In the genomic region with DNA sequence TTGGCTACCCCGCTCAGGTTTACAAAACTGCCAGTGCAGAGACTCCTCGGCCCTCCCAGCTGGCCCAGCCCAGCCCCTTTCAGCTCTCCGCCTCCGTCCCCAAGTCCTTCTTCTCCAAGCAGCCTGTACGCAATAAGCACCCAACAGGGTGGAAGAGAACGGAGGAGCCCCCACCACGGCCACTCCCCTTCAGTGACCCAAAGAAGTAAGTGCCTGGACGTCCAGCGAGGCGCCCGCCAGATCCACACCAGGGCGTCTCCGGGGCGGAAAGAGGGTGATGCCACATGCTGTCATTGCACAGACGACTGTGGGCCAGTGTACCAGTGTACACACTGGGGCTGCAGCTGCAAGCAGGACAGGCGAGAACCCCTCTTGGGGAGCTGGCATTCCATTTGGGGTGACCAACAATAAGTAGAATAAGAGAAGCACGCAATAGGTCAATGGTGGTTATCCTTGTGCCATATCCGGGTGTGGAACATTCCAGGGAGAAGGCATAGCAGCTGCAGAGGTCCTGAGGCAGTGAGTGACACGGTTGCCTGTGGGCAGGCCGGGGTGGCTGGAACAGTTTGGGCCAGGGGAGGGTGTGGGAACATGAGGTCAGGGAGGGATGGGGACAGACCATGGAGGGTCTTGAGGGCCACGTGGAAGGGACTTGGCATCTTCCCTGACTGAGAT, we compare ENCODE assay signal across 1 cellular context.
TF ChIP-seq lines count a peak whose summit lies in the region.

No MANE protein-coding gene starts in this region.

TF ChIP-seq in IMR-90, 13 proteins besides CTCF, POLR2A, EP300 and RAD21:
- TF ChIP-seq CHD1 (IDR thresholded peaks at IDR 0.05; ENCODE audit: low read depth, low read length) (no peak), RFX5 (IDR thresholded peaks at IDR 0.05; ENCODE audit: low read depth, low read length) (no peak), BHLHE40 (IDR thresholded peaks at IDR 0.05; ENCODE audit: low read depth, low read length) (no peak), RCOR1 (IDR thresholded peaks at IDR 0.05; ENCODE audit: insufficient replicate concordance, low read length) (no peak), CEBPB (IDR thresholded peaks at IDR 0.05; ENCODE audit: low read depth, low read length) (no peak), MXI1 (IDR thresholded peaks at IDR 0.05; ENCODE audit: borderline replicate concordance, low read depth, low read length) (no peak), MAFK (IDR thresholded peaks at IDR 0.05; ENCODE audit: low read depth, low read length) (no peak), SMC3 (IDR thresholded peaks at IDR 0.05; ENCODE audit: low read depth, low read length) (no peak), MAZ (IDR thresholded peaks at IDR 0.05; ENCODE audit: borderline replicate concordance, low read depth, low read length) (no peak), NFE2L2 (IDR thresholded peaks at IDR 0.05; ENCODE audit: low read depth, low read length) (no peak), FOS (IDR thresholded peaks at IDR 0.05; ENCODE audit: low read depth, low read length) (no peak)
- TF ChIP-seq, protein P1, sequence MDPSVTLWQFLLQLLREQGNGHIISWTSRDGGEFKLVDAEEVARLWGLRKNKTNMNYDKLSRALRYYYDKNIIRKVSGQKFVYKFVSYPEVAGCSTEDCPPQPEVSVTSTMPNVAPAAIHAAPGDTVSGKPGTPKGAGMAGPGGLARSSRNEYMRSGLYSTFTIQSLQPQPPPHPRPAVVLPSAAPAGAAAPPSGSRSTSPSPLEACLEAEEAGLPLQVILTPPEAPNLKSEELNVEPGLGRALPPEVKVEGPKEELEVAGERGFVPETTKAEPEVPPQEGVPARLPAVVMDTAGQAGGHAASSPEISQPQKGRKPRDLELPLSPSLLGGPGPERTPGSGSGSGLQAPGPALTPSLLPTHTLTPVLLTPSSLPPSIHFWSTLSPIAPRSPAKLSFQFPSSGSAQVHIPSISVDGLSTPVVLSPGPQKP (IDR thresholded peaks at IDR 0.05; ENCODE audit: borderline replicate concordance, low read depth, low read length) = no peak
- TF ChIP-seq, protein P2, sequence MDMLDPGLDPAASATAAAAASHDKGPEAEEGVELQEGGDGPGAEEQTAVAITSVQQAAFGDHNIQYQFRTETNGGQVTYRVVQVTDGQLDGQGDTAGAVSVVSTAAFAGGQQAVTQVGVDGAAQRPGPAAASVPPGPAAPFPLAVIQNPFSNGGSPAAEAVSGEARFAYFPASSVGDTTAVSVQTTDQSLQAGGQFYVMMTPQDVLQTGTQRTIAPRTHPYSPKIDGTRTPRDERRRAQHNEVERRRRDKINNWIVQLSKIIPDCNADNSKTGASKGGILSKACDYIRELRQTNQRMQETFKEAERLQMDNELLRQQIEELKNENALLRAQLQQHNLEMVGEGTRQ (IDR thresholded peaks at IDR 0.05; ENCODE audit: low read depth, low read length) = no peak
